In genomic region chr17:76264755-76265623, GRCh38 we compare ENCODE assay signal across 8 cellular contexts. TPM values are rescaled to one million over a fixed set of nuclear protein-coding genes. Genes with fewer than 3 reads are reported as not detected.
DNase-seq lines count a peak whose midpoint lies in the region; ATAC-seq and TF ChIP-seq lines count a peak whose summit lies in the region.

UBALD2 (plus strand) TSS chr17:76265348; CDS start chr17:76265506, 158 bp downstream.

- H3K27me3 ChIP-seq in ACC112 (ENCODE audit: insufficient read depth, low read length) (no peaks in the 10 kb centered on the region), breast epithelium (no peaks in the 10 kb centered on the region), skeletal muscle tissue (ENCODE audit: control insufficient read depth in 3 of 3, insufficient read depth in 3 of 3, low read length in 3 of 3) (no peaks in the 10 kb centered on the region)

- H3K9me3 ChIP-seq in breast epithelium, result no peaks in the 10 kb centered on the region
- H3K9me3 ChIP-seq in iPS-18c (ENCODE audit: control insufficient read depth, insufficient read depth, low read length), result no peaks in the 10 kb centered on the region
- no peaks in the 10 kb centered on the region for H3K9me3 ChIP-seq in skeletal muscle tissue (ENCODE audit: control insufficient read depth in 3 of 3, low read length in 3 of 3)

- H3K9ac ChIP-seq in skeletal muscle tissue (ENCODE audit: low read depth in 1 of 3, low read length in 3 of 3), result peak within 1 kb of the TSS; percentile 79 to 91 (median 81)

- DNase-seq in NCI-H2196 treated with DMSO at 0.1 percent for 48 hours (lab: John Stamatoyannopoulos, UW; ENCODE audit: unreplicated experiment) (peak; percentile 100), breast epithelium (ENCODE audit: low spot score in 2 of 2) (peak; percentile 99 to 100)

- TF ChIP-seq POLR2A in breast epithelium (IDR thresholded peaks at IDR 0.05), result peak; percentile 38

- peak within 1 kb of the TSS; percentile 77 for H2AFZ ChIP-seq in ACC112 (ENCODE audit: low read length, unreplicated experiment)

- H3K36me3 ChIP-seq in ACC112 (ENCODE audit: insufficient read depth, low read length) (no peaks in the 10 kb centered on the region), breast epithelium (no peaks in the 10 kb centered on the region), skeletal muscle tissue (ENCODE audit: control insufficient read depth in 3 of 3, insufficient read depth in 3 of 3, low read length in 3 of 3) (peaks cover 0 to 4% (median 2%) of the 10 kb centered on the region in 3 donors)

- TF ChIP-seq CTCF in VCaP (conservative IDR thresholded peaks at IDR 0.05) (no peak), breast epithelium (IDR thresholded peaks at IDR 0.05) (peak in 2 of 3 donors; percentile 22 to 29)

- intact Hi-C loops in breast epithelium (cut with DNase I; ENCODE audit: low total_unique reads), result no loop called here

- peaks cover 30% of the 10 kb centered on the region for H3K4me1 ChIP-seq in ACC112 (ENCODE audit: control insufficient read depth, insufficient read depth, low read length, unreplicated experiment)
- H3K4me1 ChIP-seq in breast epithelium, result peaks cover 24 to 35% of the 10 kb centered on the region in 2 donors
- peaks cover 51 to 57% (median 51%) of the 10 kb centered on the region in 3 donors for H3K4me1 ChIP-seq in skeletal muscle tissue (ENCODE audit: control insufficient read depth in 3 of 3, insufficient read depth in 3 of 3, low read length in 3 of 3)

- peak within 1 kb of the TSS; percentile 84 for H3K4me3 ChIP-seq in ACC112 (ENCODE audit: low read depth, low read length)
- H3K4me3 ChIP-seq in breast epithelium, result peak within 1 kb of the TSS; percentile 95 to 97 (median 97)
- peak within 1 kb of the TSS; percentile 81 for H3K4me3 ChIP-seq in iPS-18c (ENCODE audit: insufficient read depth, low read depth, low read length)
- H3K4me3 ChIP-seq in skeletal muscle tissue (ENCODE audit: low read length in 3 of 3), result peak within 1 kb of the TSS; percentile 68 to 81 (median 81)

- ATAC-seq in GM18870 (IDR thresholded peaks at IDR 0.05; ENCODE audit: unreplicated experiment) (peak; percentile 68), HG03135 (IDR thresholded peaks at IDR 0.05; ENCODE audit: unreplicated experiment) (peak; percentile 69)

- H3K27ac ChIP-seq in ACC112 (ENCODE audit: low read depth, low read length) (peak within 1 kb of the TSS; percentile 80), VCaP (peak within 1 kb of the TSS; percentile 97), breast epithelium (peak within 1 kb of the TSS; percentile 97 to 99), skeletal muscle tissue (ENCODE audit: low read depth, low read length) (peak within 1 kb of the TSS; percentile 83)

- H3K79me2 ChIP-seq in ACC112 (ENCODE audit: control insufficient read depth, insufficient read depth, low read length, unreplicated experiment), result peaks cover 43% of the 10 kb centered on the region

RNA-seq across cellular contexts. Expression of gene UBALD2, which starts in this region (rescaled TPM):
- total RNA-seq in breast epithelium (10 to 100 TPM; 11.1 to 15.1 (median 13.0) TPM), skeletal muscle tissue (2.6 TPM)

Comparison
In these comparisons a context has a peak if more than half of its experiments do, and no peak if none do; other contexts are left out.
1. Peak in every context shown above with its lines: DNase-seq, ATAC-seq, H3K4me3 ChIP-seq and H3K27ac ChIP-seq.